ENCODE assay signal across 9 cellular contexts in genomic region chr17:44948315-44948795, GRCh38. TPM values are rescaled to one million over a fixed set of nuclear protein-coding genes. Genes with fewer than 3 reads are reported as not detected.
DNase-seq lines count a peak whose midpoint lies in the region; TF ChIP-seq lines count a peak whose summit lies in the region.
"Had no signal": no experiment of that assay in that cellular context is flagged by ENCODE, and none has a peak within 500 bp of the region (broad histone marks: within the 10 kb centered on the region; RNA-seq: fewer than 3 reads in every experiment).

No MANE protein-coding gene starts in this region.

- no peak overlapping the region for H3K27ac ChIP-seq in SJCRH30

- H3K36me3 ChIP-seq in SJCRH30: peaks cover 28% of the 10 kb centered on the region

- H3K4me1 ChIP-seq in SJCRH30: 0 out of 2 replicates have a peak, but pooled peaks cover 3% of the 10 kb centered on the region

- no peak for TF ChIP-seq POLR2A in erythroblast (IDR thresholded peaks at IDR 0.05; ENCODE audit: low read length)

- TF ChIP-seq CTCF in GM12864 (IDR thresholded peaks at IDR 0.05; ENCODE audit: low read depth, low read length, missing control alignments) (no peak), fibroblast of mammary gland (conservative IDR thresholded peaks at IDR 0.05; ENCODE audit: control insufficient read depth, insufficient read depth, low read depth, low read length) (no peak), retinal pigment epithelial cell (conservative IDR thresholded peaks at IDR 0.05; ENCODE audit: low read depth, low read length) (no peak)

- peaks cover 2% of the 10 kb centered on the region; the same call in 1 of the 2 replicates for H3K27me3 ChIP-seq in SJCRH30

- no peaks in the 10 kb centered on the region for H3K9me3 ChIP-seq in SJCRH30 (replicated peaks)

- DNase-seq in GM12864 (ENCODE audit: low read depth): no peak
- no peak for DNase-seq in SJCRH30
- DNase-seq in fibroblast of mammary gland (ENCODE audit: low read depth): no peak
- no peak for DNase-seq in retinal pigment epithelial cell (ENCODE audit: low read depth)
- no peak for DNase-seq in glomerular visceral epithelial cell (ENCODE audit: extremely low spot score)
- no peak for DNase-seq in NCI-H774 (lab: John Stamatoyannopoulos, UW)
- DNase-seq in amygdala (lab: John Stamatoyannopoulos, UW): no peak
- no peak for DNase-seq in erythroblast (lab: John Stamatoyannopoulos, UW)

- peak overlapping the region; percentile 65 for H3K4me3 ChIP-seq in GM12864 (ENCODE audit: low read depth, low read length)
- H3K4me3 ChIP-seq in SJCRH30: peak overlapping the region; percentile 89
- H3K4me3 ChIP-seq in fibroblast of mammary gland (ENCODE audit: control insufficient read depth, low read depth, low read length): peak overlapping the region; percentile 92
- peak overlapping the region; percentile 92 for H3K4me3 ChIP-seq in retinal pigment epithelial cell (ENCODE audit: low read length)

RNA-seq across cellular contexts. Expression of gene KIF18B, which starts 0.8 kb away (rescaled TPM):
- 31.0 and 36.3 TPM in 2 replicates for total RNA-seq in SJCRH30 (2014; rRNA removed; shearing (Covaris generic))

RNA-seq across cellular contexts. Expression of gene C1QL1, which starts 19.7 kb away (rescaled TPM):
- 0.08 and 0.10 TPM in 2 replicates for total RNA-seq in SJCRH30 (2014; rRNA removed; shearing (Covaris generic))

RNA-seq across cellular contexts. Expression of gene GFAP, which starts 33.1 kb away (rescaled TPM):
- 0.14 TPM in 1 of 2 replicates, not detected in the other for total RNA-seq in SJCRH30 (2014; rRNA removed; shearing (Covaris generic))
- total RNA-seq: H4 had no signal

RNA-seq across cellular contexts. Expression of gene EFTUD2, which starts 49.1 kb away (rescaled TPM):
- total RNA-seq in SJCRH30 (2014; rRNA removed; shearing (Covaris generic)): 153 and 172 TPM in 2 replicates
